ENCODE assay signal across 9 cellular contexts in the genomic region with DNA sequence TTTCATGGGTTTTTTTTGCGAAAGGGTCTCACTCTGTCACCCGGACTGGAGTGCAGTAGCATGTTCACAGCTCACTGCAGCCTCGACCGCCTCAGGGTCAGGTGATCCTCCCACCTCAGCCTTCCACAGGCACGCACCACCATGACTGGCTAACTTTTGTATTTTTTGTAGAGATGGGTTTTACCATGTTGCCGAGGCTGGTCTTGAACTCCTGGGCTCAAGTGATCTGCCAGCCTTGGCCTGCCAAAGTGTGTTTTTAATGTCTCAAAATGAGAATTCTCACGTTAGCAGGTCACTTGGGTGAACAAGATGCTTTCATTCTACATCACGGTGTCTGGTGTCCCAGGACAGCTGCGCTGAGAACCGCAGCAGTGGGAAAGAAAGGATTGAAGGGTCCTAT. TPM values are rescaled to one million over a fixed set of nuclear protein-coding genes. Genes with fewer than 3 reads are reported as not detected.
DNase-seq lines count a peak whose midpoint lies in the region; ATAC-seq and TF ChIP-seq lines count a peak whose summit lies in the region.
"Had no signal": no experiment of that assay in that cellular context is flagged by ENCODE, and none has a peak within 500 bp of the region (broad histone marks: within the 10 kb centered on the region; RNA-seq: fewer than 3 reads in every experiment).

No MANE protein-coding gene starts in this region.

- peaks cover 44% of the 10 kb centered on the region for H3K4me1 ChIP-seq in stomach smooth muscle (ENCODE audit: control insufficient read depth, insufficient read depth, low read length)

- no peak for ATAC-seq in activated CD8-positive, alpha-beta memory T cell treated with anti-CD3 and anti-CD28 coated beads, Interleukin-2, amount 10 ng/mL, durations not matched to agents 7 days and 5 days
- no peak for ATAC-seq in T-cell (replicated peaks in 1 of 4)

- DNase-seq in activated CD8-positive, alpha-beta memory T cell treated with anti-CD3 and anti-CD28 coated beads, Interleukin-2, amount 10 ng/mL, durations not matched to agents 7 days and 5 days = no peak
- DNase-seq in activated CD8-positive, alpha-beta memory T cell treated with anti-CD3 and anti-CD28 coated beads, Interleukin-2, amount 50 U/mL, for 4 hours = no peak
- no peak for DNase-seq in T-cell
- no peak for DNase-seq in fibroblast of the aortic adventitia (ENCODE audit: low read depth)
- DNase-seq in Calu3 = no peak
- DNase-seq in T-helper 9 cell = no peak
- no peak for DNase-seq in SK-N-DZ (ENCODE audit: low spot score)
- DNase-seq: RPMI8226 had no signal

- no peaks in the 10 kb centered on the region for H3K36me3 ChIP-seq in stomach smooth muscle (ENCODE audit: control insufficient read depth in 2 of 2, insufficient read depth in 2 of 2, low read length in 2 of 2)

- H3K27ac Mint-ChIP-seq in activated CD8-positive, alpha-beta memory T cell treated with anti-CD3 and anti-CD28 coated beads, Interleukin-2, amount 10 ng/mL, durations not matched to agents 7 days and 5 days = peak overlapping the region; percentile 91
- H3K27ac Mint-ChIP-seq in T-cell (peak overlapping the region; percentile 70 to 86), Calu3 (ENCODE audit: unreplicated experiment) (no peak overlapping the region)

- H3K4me1 Mint-ChIP-seq in activated CD8-positive, alpha-beta memory T cell treated with anti-CD3 and anti-CD28 coated beads, Interleukin-2, amount 10 ng/mL, durations not matched to agents 7 days and 5 days = peaks cover 48% of the 10 kb centered on the region
- peaks cover 55 to 65% (median 56%) of the 10 kb centered on the region in 3 donors for H3K4me1 Mint-ChIP-seq in T-cell
- H3K4me1 Mint-ChIP-seq in Calu3 (ENCODE audit: low read depth, unreplicated experiment) = peaks cover 41% of the 10 kb centered on the region

- POLR2A ChIA-PET in T-cell (lab: Charles Lee) = no interaction called here

- H3K4me3 ChIP-seq in fibroblast of the aortic adventitia (ENCODE audit: low read depth, low read length) (peak overlapping the region; percentile 80), stomach smooth muscle (ENCODE audit: low read length in 2 of 2) (peak overlapping the region; percentile 32 to 83)

- H3K9me3 ChIP-seq in stomach smooth muscle (ENCODE audit: control insufficient read depth in 2 of 2, low read length in 2 of 2) = no peaks in the 10 kb centered on the region

- no peaks in the 10 kb centered on the region for H3K27me3 Mint-ChIP-seq in activated CD8-positive, alpha-beta memory T cell treated with anti-CD3 and anti-CD28 coated beads, Interleukin-2, amount 10 ng/mL, durations not matched to agents 7 days and 5 days
- H3K27me3 Mint-ChIP-seq in T-cell = peaks cover 0 to 3% of the 10 kb centered on the region in 2 donors
- H3K27me3 Mint-ChIP-seq in Calu3 (ENCODE audit: unreplicated experiment) = no peaks in the 10 kb centered on the region

- H3K4me3 Mint-ChIP-seq in activated CD8-positive, alpha-beta memory T cell treated with anti-CD3 and anti-CD28 coated beads, Interleukin-2, amount 10 ng/mL, durations not matched to agents 7 days and 5 days = peak overlapping the region; percentile 80
- H3K4me3 Mint-ChIP-seq in T-cell (peak overlapping the region; percentile 74 to 88 (median 87)), Calu3 (ENCODE audit: low read depth, unreplicated experiment) (no peak overlapping the region)

- no peak for TF ChIP-seq CTCF in fibroblast of the aortic adventitia (IDR thresholded peaks at IDR 0.05; ENCODE audit: insufficient read depth, low read length)
- TF ChIP-seq CTCF in Calu3 (IDR thresholded peaks at IDR 0.05; ENCODE audit: unreplicated experiment) = no peak

- peaks cover 15% of the 10 kb centered on the region for H3K36me3 Mint-ChIP-seq in activated CD8-positive, alpha-beta memory T cell treated with anti-CD3 and anti-CD28 coated beads, Interleukin-2, amount 10 ng/mL, durations not matched to agents 7 days and 5 days
- peaks cover 7% of the 10 kb centered on the region for H3K36me3 Mint-ChIP-seq in T-cell
- peaks cover 43% of the 10 kb centered on the region for H3K36me3 Mint-ChIP-seq in Calu3 (ENCODE audit: insufficient read depth, unreplicated experiment)

- no peaks in the 10 kb centered on the region for H3K9me3 Mint-ChIP-seq in activated CD8-positive, alpha-beta memory T cell treated with anti-CD3 and anti-CD28 coated beads, Interleukin-2, amount 10 ng/mL, durations not matched to agents 7 days and 5 days (ENCODE audit: low read depth)
- H3K9me3 Mint-ChIP-seq in T-cell (no peaks in the 10 kb centered on the region), Calu3 (ENCODE audit: low read depth, unreplicated experiment) (no peaks in the 10 kb centered on the region)

- H3K9ac ChIP-seq in stomach smooth muscle (ENCODE audit: low read length in 2 of 2) = peak overlapping the region; percentile 58 to 59

- H3K27me3 ChIP-seq in stomach smooth muscle (ENCODE audit: control insufficient read depth in 1 of 2, insufficient read depth in 2 of 2, low read length in 2 of 2) = no peaks in the 10 kb centered on the region

- intact Hi-C loops in Calu3 (cut with micrococcal nuclease; ENCODE audit: unreplicated experiment) = no loop called here

- H3K27ac ChIP-seq in stomach smooth muscle (ENCODE audit: low read length) = peak overlapping the region; percentile 81

- CTCF ChIA-PET in activated CD8-positive, alpha-beta memory T cell treated with anti-CD3 and anti-CD28 coated beads, Interleukin-2, amount 10 ng/mL, durations not matched to agents 7 days and 5 days (lab: Charles Lee) = interaction anchor here (1.0 to 1.6 kb wide), 4 partner anchors 16 to 256 kb away, joined by 3 to 5 read pairs (median 4); a partner anchor contains a TSS
- CTCF ChIA-PET in T-cell (lab: Charles Lee) = no interaction called here
- CTCF ChIA-PET in Calu3 (lab: Charles Lee) = no interaction called here

- BruUV-seq in Calu3 (replicated peaks; lab: Mats Ljungman, UMichigan) = no TSS peak

RNA-seq across cellular contexts. Expression of a gene that starts 3.2 kb away (rescaled TPM):
- total RNA-seq in activated CD8-positive, alpha-beta memory T cell treated with anti-CD3 and anti-CD28 coated beads, Interleukin-2, amount 10 ng/mL, durations not matched to agents 7 days and 5 days = 10 to 100 TPM; 38.8 TPM
- 10 to 100 TPM; 34.7 to 67.2 (median 55.6) TPM for total RNA-seq in T-cell
- 23.1 and 30.4 TPM in 2 replicates for total RNA-seq in fibroblast of the aortic adventitia (ENCODE audit: low replicate concordance)
- total RNA-seq in Calu3 (2022) = 40.4 and 43.7 TPM in 2 replicates
- 16.3 and 28.1 TPM in 2 replicates for polyA plus RNA-seq in SK-N-DZ (2014; cell fraction: cytosol; rRNA removed)
- 25.0 and 32.5 TPM in 2 replicates for polyA plus RNA-seq in SK-N-DZ (2014; cell fraction: nucleus; rRNA removed)

RNA-seq across cellular contexts. Expression of a gene that starts 11.7 kb away (rescaled TPM):
- 10 to 100 TPM; 45.4 to 50.8 TPM for total RNA-seq in activated CD8-positive, alpha-beta memory T cell treated with anti-CD3 and anti-CD28 coated beads, Interleukin-2, amount 10 ng/mL, durations not matched to agents 7 days and 5 days
- total RNA-seq in T-cell (10 to 100 TPM; 51.3 to 90.4 (median 53.3) TPM), fibroblast of the aortic adventitia (ENCODE audit: low replicate concordance) (22.2 and 54.9 TPM in 2 replicates), Calu3 (2022) (70.3 and 71.5 TPM in 2 replicates)
- polyA plus RNA-seq in SK-N-DZ (2014; cell fraction: cytosol; rRNA removed) = 20.0 and 20.9 TPM in 2 replicates
- polyA plus RNA-seq in SK-N-DZ (2014; cell fraction: nucleus; rRNA removed) = 12.2 and 28.2 TPM in 2 replicates
